12 cellular contexts compared by ENCODE assay signal in the genomic region with DNA sequence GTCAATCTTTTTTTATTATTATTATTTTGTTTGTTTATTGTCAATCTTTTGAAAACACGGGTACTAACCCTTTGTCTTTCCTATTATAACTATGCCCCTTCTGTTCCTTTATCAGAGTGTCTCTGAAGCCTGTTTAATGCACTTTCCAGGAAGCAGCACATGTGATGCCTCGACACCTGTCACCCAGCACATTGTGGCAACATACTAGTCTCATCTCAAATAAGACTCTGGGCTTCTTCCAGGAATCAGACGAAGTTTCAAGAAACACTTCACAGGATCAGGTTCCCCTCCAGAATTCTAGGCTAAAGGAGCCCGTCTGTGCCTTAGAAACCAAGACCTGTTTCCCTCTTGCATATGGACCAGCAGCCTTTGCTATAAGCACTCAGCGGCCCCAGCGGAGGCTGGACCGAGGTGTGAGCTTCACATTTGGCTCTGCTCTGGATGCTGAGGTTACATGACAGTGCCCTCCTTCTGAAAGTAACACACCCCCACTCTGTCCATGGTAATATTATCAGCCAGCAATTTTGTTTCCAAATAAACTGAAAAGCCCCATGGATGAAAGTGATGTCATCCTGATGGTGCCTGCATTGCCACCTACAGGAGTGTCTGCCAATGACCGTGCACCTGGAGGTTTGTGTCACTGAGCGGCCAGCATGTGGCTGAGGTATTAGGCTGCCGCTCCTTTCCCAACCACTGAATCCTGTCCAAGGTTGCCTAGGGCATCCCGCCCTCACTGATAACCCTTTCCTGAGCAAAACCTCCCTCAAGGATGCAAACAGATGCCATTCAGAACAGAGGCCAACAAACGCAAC. TPM values are rescaled to one million over a fixed set of nuclear protein-coding genes. Genes with fewer than 3 reads are reported as not detected.
DNase-seq lines count a peak whose midpoint lies in the region; TF ChIP-seq lines count a peak whose summit lies in the region.
"Had no signal": no experiment of that assay in that cellular context is flagged by ENCODE, and none has a peak within 500 bp of the region (broad histone marks: within the 10 kb centered on the region; RNA-seq: fewer than 3 reads in every experiment).

No MANE protein-coding gene starts in this region.

- peaks cover 13% of the 10 kb centered on the region for H3K36me3 ChIP-seq in OCI-LY3 (replicated peaks; ENCODE audit: low read depth, low read length)
- H3K36me3 ChIP-seq: pancreas had no signal

- no peaks in the 10 kb centered on the region for H3K27me3 ChIP-seq in OCI-LY3 (ENCODE audit: low read depth, low read length)
- H3K27me3 ChIP-seq: pancreas had no signal

- no peak overlapping the region for H2AFZ ChIP-seq in OCI-LY3 (ENCODE audit: low read depth, low read length)

- H3K27me3 Mint-ChIP-seq in type B pancreatic cell = peaks cover 12% of the 10 kb centered on the region

- no peaks in the 10 kb centered on the region for H3K4me1 Mint-ChIP-seq in type B pancreatic cell (ENCODE audit: unreplicated experiment)

- peak; percentile 52 for DNase-seq in activated CD8-positive, alpha-beta memory T cell treated with anti-CD3 and anti-CD28 coated beads for 24 hours
- DNase-seq in activated CD8-positive, alpha-beta memory T cell treated with anti-CD3 and anti-CD28 coated beads, Interleukin-2, amount 50 U/mL, for 48 hours = no peak
- no peak for DNase-seq in epithelial cell of prostate (ENCODE audit: low read depth, low spot score)
- DNase-seq in type B pancreatic cell (ENCODE audit: extremely low spot score, unreplicated experiment) = peak; percentile 49
- DNase-seq in stimulated activated CD4-positive, alpha-beta T cell treated with anti-CD3 and anti-CD28 coated beads, Interleukin-4, amount 100 ng/mL, for 24 hours = no peak
- no peak for DNase-seq in NCI-H2107 (lab: John Stamatoyannopoulos, UW)
- DNase-seq in NCI-H187 (lab: John Stamatoyannopoulos, UW) = no peak
- DNase-seq: activated effector memory CD4-positive, alpha-beta T cell treated with Interleukin-2 at 50 U/mL for 16 hours; NCI-H1694 treated with DMSO at 0.1 percent for 48 hours; pancreas; T-helper 9 cell had no signal

- no peak overlapping the region for H3K9ac ChIP-seq in OCI-LY3 (ENCODE audit: low read length)

- no peaks in the 10 kb centered on the region for H3K36me3 Mint-ChIP-seq in type B pancreatic cell

- no peak overlapping the region for H3K4me3 Mint-ChIP-seq in type B pancreatic cell

- TF ChIP-seq CTCF in OCI-LY3 (IDR thresholded peaks at IDR 0.05; ENCODE audit: low read depth, low read length) (peak; percentile 30; the same call in 1 of the 2 replicates), type B pancreatic cell (conservative IDR thresholded peaks at IDR 0.05) (peak; percentile 25)

- H3K4me2 ChIP-seq in OCI-LY3 (ENCODE audit: low read length) = no peak overlapping the region

- no peaks in the 10 kb centered on the region for H3K9me3 Mint-ChIP-seq in type B pancreatic cell

- H3K27ac ChIP-seq in OCI-LY3 (ENCODE audit: low read length) (no peak overlapping the region), epithelial cell of prostate (peak overlapping the region; percentile 51)
- H3K27ac ChIP-seq: pancreas had no signal

- no peaks in the 10 kb centered on the region for H4K20me1 ChIP-seq in OCI-LY3 (ENCODE audit: insufficient read depth, low read length)

- no peak overlapping the region for H3K4me3 ChIP-seq in OCI-LY3 (ENCODE audit: low read length)
- H3K4me3 ChIP-seq: pancreas had no signal

- H3K9me3 ChIP-seq in OCI-LY3 (ENCODE audit: insufficient read depth, low read length) = no peaks in the 10 kb centered on the region
- H3K9me3 ChIP-seq: pancreas had no signal

- H3K79me2 ChIP-seq in OCI-LY3 (ENCODE audit: low read length) = no peaks in the 10 kb centered on the region

- H3K27ac Mint-ChIP-seq in type B pancreatic cell = no peak overlapping the region

- H3K4me1 ChIP-seq in OCI-LY3 (ENCODE audit: low read length) = peaks cover 16% of the 10 kb centered on the region
- H3K4me1 ChIP-seq: pancreas had no signal

RNA-seq across cellular contexts. Expression of gene MKI67, which starts 38.1 kb away (rescaled TPM):
- 40.5 and 104 TPM in 2 replicates for total RNA-seq in type B pancreatic cell (ENCODE audit: low replicate concordance)

Comparison
In these comparisons a context has a peak if more than half of its experiments do, and no peak if none do; other contexts are left out.
1. DNase-seq: peak in activated CD8-positive, alpha-beta memory T cell treated with anti-CD3 and anti-CD28 coated beads for 24 hours (single experiment) and type B pancreatic cell (single experiment); none in activated CD8-positive, alpha-beta memory T cell treated with anti-CD3 and anti-CD28 coated beads, Interleukin-2, amount 50 U/mL, for 48 hours (single experiment), epithelial cell of prostate (single experiment), stimulated activated CD4-positive, alpha-beta T cell treated with anti-CD3 and anti-CD28 coated beads, Interleukin-4, amount 100 ng/mL, for 24 hours (single experiment), NCI-H2107 (single experiment) and NCI-H187 (0 of 2).